In genomic region chr9:90555351-90556057, GRCh38 we compare ENCODE assay signal across 17 cellular contexts.
DNase-seq lines count a peak whose midpoint lies in the region; TF ChIP-seq lines count a peak whose summit lies in the region.
"Had no signal": no experiment of that assay in that cellular context is flagged by ENCODE, and none has a peak within 500 bp of the region (broad histone marks: within the 10 kb centered on the region; RNA-seq: fewer than 3 reads in every experiment).

No MANE protein-coding gene starts in this region.

- H3K9me3 ChIP-seq in effector memory CD4-positive, alpha-beta T cell (ENCODE audit: control insufficient read depth, low read length), result no peaks in the 10 kb centered on the region
- H3K9me3 ChIP-seq in Caco-2, result no peaks in the 10 kb centered on the region
- no peaks in the 10 kb centered on the region for H3K9me3 ChIP-seq in colonic mucosa
- H3K9me3 ChIP-seq: MG63, SJSA1 had no signal

- no peak overlapping the region for H3K4me3 ChIP-seq in effector memory CD4-positive, alpha-beta T cell (ENCODE audit: insufficient read depth, low read depth, low read length, poor library complexity, severe bottlenecking)
- no peak overlapping the region for H3K4me3 ChIP-seq in Caco-2 (ENCODE audit: low read depth, low read length)
- H3K4me3 ChIP-seq in colonic mucosa, result no peak overlapping the region
- H3K4me3 ChIP-seq: MG63, SJSA1 had no signal

- CTCF ChIA-PET in Caco-2 (lab: Charles Lee), result no interaction called here

- peaks cover 11% of the 10 kb centered on the region for H3K9me3 Mint-ChIP-seq in Caco-2 (ENCODE audit: unreplicated experiment)

- no peaks in the 10 kb centered on the region for H3K4me1 Mint-ChIP-seq in Caco-2 (ENCODE audit: low read depth, unreplicated experiment)
- H3K4me1 Mint-ChIP-seq: CD4-positive, alpha-beta memory T cell had no signal

- no TSS peak for BruUV-seq in Caco-2 (replicated peaks; lab: Mats Ljungman, UMichigan)

- H3K36me3 ChIP-seq in effector memory CD4-positive, alpha-beta T cell (ENCODE audit: control insufficient read depth, insufficient read depth, low read length), result no peaks in the 10 kb centered on the region
- no peaks in the 10 kb centered on the region for H3K36me3 ChIP-seq in Caco-2 (ENCODE audit: control insufficient read depth, insufficient read depth, low read length)
- no peaks in the 10 kb centered on the region for H3K36me3 ChIP-seq in colonic mucosa
- H3K36me3 ChIP-seq: MG63, SJSA1 had no signal

- no peaks in the 10 kb centered on the region for H3K36me3 Mint-ChIP-seq in Caco-2 (ENCODE audit: insufficient read depth, unreplicated experiment)
- H3K36me3 Mint-ChIP-seq: CD4-positive, alpha-beta memory T cell had no signal

- POLR2A ChIA-PET in Caco-2 (lab: Charles Lee), result no interaction called here

- H3K27ac ChIP-seq in C4-2B, result peak overlapping the region; percentile 92
- no peak overlapping the region for H3K27ac ChIP-seq in effector memory CD4-positive, alpha-beta T cell (ENCODE audit: insufficient read depth, low read length, poor library complexity, severe bottlenecking)
- no peak overlapping the region for H3K27ac ChIP-seq in colonic mucosa
- H3K27ac ChIP-seq: SJSA1 had no signal

- no peak overlapping the region for H3K9ac ChIP-seq in colonic mucosa (ENCODE audit: low read depth in 2 of 2, low read length in 2 of 2)

- intact Hi-C loops in Caco-2 (cut with micrococcal nuclease; ENCODE audit: unreplicated experiment) (no loop called here), colonic mucosa (cut with DNase I) (no loop called here)

- TF ChIP-seq CTCF in C4-2B (conservative IDR thresholded peaks at IDR 0.05) (no peak), Caco-2 (IDR thresholded peaks at IDR 0.05; ENCODE audit: insufficient read depth in 1 of 2, low read depth in 1 of 2, low read length in 1 of 2, severe bottlenecking in 1 of 2, unreplicated experiment in 1 of 2) (no peak), colonic mucosa (IDR thresholded peaks at IDR 0.05) (no peak)

- no peaks in the 10 kb centered on the region for H3K27me3 Mint-ChIP-seq in Caco-2 (ENCODE audit: insufficient read depth, unreplicated experiment)

- no peak overlapping the region for H3K27ac Mint-ChIP-seq in Caco-2 (ENCODE audit: unreplicated experiment)
- H3K27ac Mint-ChIP-seq: CD4-positive, alpha-beta memory T cell had no signal

- peak; percentile 7 for DNase-seq in astrocyte of the hippocampus (ENCODE audit: low read depth, low spot score)
- DNase-seq in kidney tubule cell (ENCODE audit: low spot score), result peak; percentile 46
- DNase-seq in mucosa of gallbladder (ENCODE audit: low spot score), result peak; percentile 56
- no peak for DNase-seq in effector memory CD4-positive, alpha-beta T cell
- no peak for DNase-seq in stimulated activated CD4-positive, alpha-beta T cell treated with anti-CD3 and anti-CD28 coated beads, Interleukin-2, amount 100 ng/mL, for 24 hours
- no peak for DNase-seq in Caco-2
- DNase-seq in colonic mucosa, result no peak
- DNase-seq: CD4-positive, alpha-beta memory T cell; DMS79 treated with DMSO at 0.1 percent for 48 hours; MG63; NCI-H1048; NCI-H1436 treated with DMSO at 0.1 percent for 48 hours; NCI-H2029; NCI-H2171; NCI-H446 treated with DMSO at 0.1 percent for 48 hours had no signal

- H3K27me3 ChIP-seq in effector memory CD4-positive, alpha-beta T cell (replicated peaks; ENCODE audit: control insufficient read depth, insufficient read depth, low read length, poor library complexity, severe bottlenecking), result no peaks in the 10 kb centered on the region
- no peaks in the 10 kb centered on the region for H3K27me3 ChIP-seq in Caco-2 (replicated peaks; ENCODE audit: control insufficient read depth, insufficient read depth, low read length)
- H3K27me3 ChIP-seq in colonic mucosa, result no peaks in the 10 kb centered on the region
- H3K27me3 ChIP-seq: MG63, SJSA1 had no signal

- H3K4me3 Mint-ChIP-seq in Caco-2 (ENCODE audit: unreplicated experiment), result no peak overlapping the region
- H3K4me3 Mint-ChIP-seq: CD4-positive, alpha-beta memory T cell had no signal

- no peaks in the 10 kb centered on the region for H3K4me1 ChIP-seq in effector memory CD4-positive, alpha-beta T cell (ENCODE audit: control insufficient read depth, insufficient read depth, low read length, poor library complexity, severe bottlenecking)
- H3K4me1 ChIP-seq in Caco-2 (no peaks in the 10 kb centered on the region), colonic mucosa (no peaks in the 10 kb centered on the region)
- H3K4me1 ChIP-seq: SJSA1 had no signal

Comparison
In these comparisons a context has a peak if more than half of its experiments do, and no peak if none do; other contexts are left out.
1. DNase-seq: peak in astrocyte of the hippocampus (single experiment), kidney tubule cell (single experiment) and mucosa of gallbladder (single experiment); none in effector memory CD4-positive, alpha-beta T cell (0 of 3), stimulated activated CD4-positive, alpha-beta T cell treated with anti-CD3 and anti-CD28 coated beads, Interleukin-2, amount 100 ng/mL, for 24 hours (0 of 2), Caco-2 (0 of 2) and colonic mucosa (single experiment).